Comparison of ENCODE assay signal across 8 cellular contexts in the genomic region with DNA sequence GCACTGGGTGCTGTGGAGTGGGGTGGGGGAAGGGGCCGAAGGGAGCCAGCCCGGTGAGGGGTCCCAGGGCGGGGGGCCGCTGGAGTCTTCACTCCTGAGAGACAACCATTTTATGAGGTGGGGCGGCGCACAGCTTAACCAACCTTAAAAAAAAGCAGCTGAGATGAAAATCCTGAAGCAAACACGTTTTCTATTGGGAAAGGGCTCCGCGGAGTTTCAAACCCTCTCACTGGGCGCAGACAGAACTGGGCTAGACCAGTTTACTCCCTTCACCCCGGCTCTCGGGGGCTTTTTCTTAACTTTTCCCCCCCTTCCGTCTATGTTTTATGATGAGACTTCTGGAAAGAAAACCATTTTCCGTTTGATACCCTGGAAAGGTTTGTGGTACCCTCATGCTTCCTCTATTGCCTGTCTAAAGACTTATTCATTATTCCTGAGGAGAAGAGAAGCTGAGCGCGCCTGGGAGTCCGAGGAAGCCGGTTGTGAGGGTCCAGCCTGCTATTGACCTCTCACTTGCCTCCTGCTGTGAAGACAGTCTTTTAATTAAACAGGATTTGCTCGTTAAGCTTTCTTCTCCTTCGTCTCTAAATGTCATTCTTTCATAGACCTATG. TPM values are rescaled to one million over a fixed set of nuclear protein-coding genes. Genes with fewer than 3 reads are reported as not detected.
DNase-seq lines count a peak whose midpoint lies in the region; ATAC-seq and TF ChIP-seq lines count a peak whose summit lies in the region.

No MANE protein-coding gene starts in this region.

- intact Hi-C loops in lower lobe of right lung (cut with DNase I) (loop anchor here (5.0 kb wide), 1 partner anchor 123 kb away; no protein-coding TSS in a partner anchor), upper lobe of right lung (cut with DNase I) (loop anchor here (5.0 kb wide), 1 partner anchor 123 kb away; no protein-coding TSS in a partner anchor)

- H3K27me3 ChIP-seq in GM06990 (replicated peaks; ENCODE audit: control insufficient read depth, insufficient read depth, low read length) (no peaks in the 10 kb centered on the region), lower lobe of right lung (ENCODE audit: low read depth) (no peaks in the 10 kb centered on the region), upper lobe of right lung (no peaks in the 10 kb centered on the region)

- peak; percentile 18 for DNase-seq in GM06990 (ENCODE audit: extremely low read depth, insufficient read length)
- peak; percentile 74 for DNase-seq in NCI-H146 (lab: John Stamatoyannopoulos, UW)
- DNase-seq in cerebellar cortex (ENCODE audit: low spot score) = peak; percentile 61
- DNase-seq in lower lobe of right lung = no peak
- no peak for DNase-seq in upper lobe of right lung
- no peak for DNase-seq in kidney glomerular epithelial cell (lab: John Stamatoyannopoulos, UW)
- no peak for DNase-seq in GM19240 (ENCODE audit: insufficient read length, low spot score)

- H3K4me3 ChIP-seq in GM06990 (replicated peaks; ENCODE audit: low read depth, low read length) = peak overlapping the region; percentile 95
- peak overlapping the region; percentile 84 for H3K4me3 ChIP-seq in lower lobe of right lung
- peak overlapping the region; percentile 83 for H3K4me3 ChIP-seq in upper lobe of right lung

- H3K4me1 ChIP-seq in lower lobe of right lung = peaks cover 41% of the 10 kb centered on the region
- peaks cover 23% of the 10 kb centered on the region for H3K4me1 ChIP-seq in upper lobe of right lung

- H3K27ac ChIP-seq in lower lobe of right lung = peak overlapping the region; percentile 86
- peak overlapping the region; percentile 82 for H3K27ac ChIP-seq in upper lobe of right lung

- TF ChIP-seq CTCF in GM06990 (IDR thresholded peaks at IDR 0.05; ENCODE audit: insufficient read depth, low read length, poor library complexity, severe bottlenecking) (no peak), lower lobe of right lung (IDR thresholded peaks at IDR 0.05) (no peak), upper lobe of right lung (IDR thresholded peaks at IDR 0.05) (no peak)

- H3K36me3 ChIP-seq in GM06990 (ENCODE audit: control insufficient read depth, insufficient read depth, low read length) (no peaks in the 10 kb centered on the region), lower lobe of right lung (no peaks in the 10 kb centered on the region), upper lobe of right lung (no peaks in the 10 kb centered on the region)

- H3K9me3 ChIP-seq in lower lobe of right lung = no peaks in the 10 kb centered on the region
- no peaks in the 10 kb centered on the region for H3K9me3 ChIP-seq in upper lobe of right lung

- ATAC-seq in lower lobe of right lung (peak in 1 of 2 donors; percentile 57), upper lobe of right lung (no peak), esophagus mucosa (no peak)

RNA-seq across cellular contexts. Expression of a gene that starts 0.5 kb away (rescaled TPM):
- 105 TPM for total RNA-seq in lower lobe of right lung
- total RNA-seq in upper lobe of right lung = 72.0 TPM
- total RNA-seq in esophagus mucosa = 17.3 TPM

RNA-seq across cellular contexts. Expression of a gene that starts 10.9 kb away (rescaled TPM):
- total RNA-seq in lower lobe of right lung (1.8 TPM), upper lobe of right lung (1.1 TPM), esophagus mucosa (not detected)

Comparison
In these comparisons a context has a peak if more than half of its experiments do, and no peak if none do; other contexts are left out.
1. DNase-seq: peak in GM06990 (single experiment), NCI-H146 (single experiment) and cerebellar cortex (single experiment); none in lower lobe of right lung (single experiment), upper lobe of right lung (single experiment), kidney glomerular epithelial cell (single experiment) and GM19240 (single experiment).
2. Peak in every context shown above with its lines, with median percentiles within 50 percentile points of each other: H3K4me3 ChIP-seq.